ENCODE assay signal across 8 cellular contexts in genomic region chr19:57499680-57500395, GRCh38. TPM values are rescaled to one million over a fixed set of nuclear protein-coding genes. Genes with fewer than 3 reads are reported as not detected.
DNase-seq lines count a peak whose midpoint lies in the region; ATAC-seq, FAIRE-seq and TF ChIP-seq lines count a peak whose summit lies in the region.
"Not testable (repeated sequence)": the region's sequence is repeated elsewhere in the genome, so short reads cannot be mapped to it uniquely, and the experiment has no call there.

TSS of gene ZNF773 (plus strand) at chr19:57499938. CDS start at chr19:57500081, 143 bp downstream.

- H4K91ac ChIP-seq in H1 (replicated peaks; ENCODE audit: insufficient read length, low read length) = not testable (repeated sequence)
- peak within 1 kb of the TSS; percentile 52 for H4K91ac ChIP-seq in mesenchymal stem cell (ENCODE audit: low read length)

- not testable (repeated sequence) for H3K9me3 ChIP-seq in CD4-positive, alpha-beta memory T cell (ENCODE audit: control insufficient read depth in 1 of 2, low read length in 2 of 2); H1 (ENCODE audit: insufficient read depth in 2 of 2, low read depth in 1 of 2, low read length in 1 of 2); mesenchymal stem cell (ENCODE audit: control insufficient read depth, low read length)

- CTCF ChIA-PET in CD4-positive, alpha-beta memory T cell (lab: Charles Lee; ENCODE audit: partially characterized antibody) = interaction anchor here (1.0 kb wide), 1 partner anchor 13 kb away, joined by 3 read pairs; no protein-coding TSS in a partner anchor
- CTCF ChIA-PET in H1 (lab: Charles Lee; ENCODE audit: partially characterized antibody) = not testable (repeated sequence)

- H3K4me1 Mint-ChIP-seq in CD4-positive, alpha-beta memory T cell = peaks cover 20 to 34% (median 23%) of the 10 kb centered on the region in 4 donors

- H3K4me2 ChIP-seq in H1 (ENCODE audit: insufficient read depth in 1 of 2, low read depth in 2 of 2, low read length in 2 of 2) = peak within 1 kb of the TSS; percentile 60 to 70
- H3K4me2 ChIP-seq in mesenchymal stem cell (ENCODE audit: low read length, poor library complexity, severe bottlenecking) = peak within 1 kb of the TSS; percentile 75

- not testable (repeated sequence) for H2BK20ac ChIP-seq in H1 (ENCODE audit: low read length)

- not testable (repeated sequence) for H2BK120ac ChIP-seq in H1 (replicated peaks; ENCODE audit: low read depth, low read length)
- H2BK120ac ChIP-seq in mesenchymal stem cell (ENCODE audit: low read depth, low read length) = peak within 1 kb of the TSS; percentile 19

- WGBS in H1 (ENCODE audit: extremely low coverage in 1 of 2, insufficient coverage in 1 of 2, insufficient read length in 1 of 2, insufficient replicate concordance in 2 of 2, low coverage in 1 of 2, low lambda C conversion rate in 2 of 2, missing lambda C conversion rate in 1 of 2), 2 experiments = 4 to 100% methylated on average over 2 to 41 of the region's 69 CpGs
- under 1% methylated on average over 40 of the region's 69 CpGs for WGBS in mesenchymal stem cell

- not testable (repeated sequence) for H3K4me1 ChIP-seq in CD4-positive, alpha-beta memory T cell (ENCODE audit: insufficient read depth, low read length); H1 (replicated peaks in 1 of 4; ENCODE audit: control insufficient read depth in 3 of 4, insufficient read depth in 4 of 4, low read length in 3 of 4); mesenchymal stem cell (ENCODE audit: control insufficient read depth, insufficient read depth, low read depth, low read length)

- not testable (repeated sequence) for H3K14ac ChIP-seq in H1 (ENCODE audit: insufficient read length)
- H3K14ac ChIP-seq in mesenchymal stem cell (ENCODE audit: low read length in 2 of 2) = peak within 1 kb of the TSS in 1 of 2 experiments; percentile 97

- not testable (repeated sequence) for H2BK12ac ChIP-seq in H1 (ENCODE audit: low read depth, low read length); mesenchymal stem cell (ENCODE audit: low read length in 2 of 2)

- intact Hi-C loops in CD4-positive, alpha-beta memory T cell (cut with micrococcal nuclease) = loop anchor here (1.0 kb wide), 4 partner anchors 13 to 65 kb away; partner anchors contain the start of genes ZNF419, ZNF549, ZNF550 and ZNF749

- H3K79me2 ChIP-seq in H1 (ENCODE audit: control insufficient read depth in 1 of 2, insufficient read depth in 2 of 2, low read length in 2 of 2) = peaks cover 3 to 23% of the 10 kb centered on the region in 2 experiments; a peak in 3 of 4 replicates

- not testable (repeated sequence) for H3K23me2 ChIP-seq in H1 (ENCODE audit: low read depth, low read length)

- H3K4me3 ChIP-seq in CD4-positive, alpha-beta memory T cell (ENCODE audit: low read length in 2 of 2) = peak within 1 kb of the TSS; percentile 39 to 45
- peak within 1 kb of the TSS; percentile 55 to 85 (median 69) for H3K4me3 ChIP-seq in H1 (ENCODE audit: extremely low read depth in 1 of 4, insufficient read depth in 2 of 4, low read depth in 3 of 4, low read length in 4 of 4)
- peak within 1 kb of the TSS; percentile 82 to 86 for H3K4me3 ChIP-seq in mesenchymal stem cell (ENCODE audit: insufficient read depth in 1 of 2, low read depth in 1 of 2, low read length in 2 of 2)

- not testable (repeated sequence) for H3K4ac ChIP-seq in H1 (replicated peaks; ENCODE audit: insufficient read length, low read depth, low read length)
- peak within 1 kb of the TSS; percentile 90 to 94 for H3K4ac ChIP-seq in mesenchymal stem cell (ENCODE audit: low read depth in 1 of 2, low read length in 2 of 2)

- TF ChIP-seq POLR2A in H1 (IDR thresholded peaks at IDR 0.05; ENCODE audit: control extremely low read depth in 1 of 2, low read depth in 2 of 2, low read length in 2 of 2) = peak; percentile 73 to 84

- not testable (repeated sequence) for H2AK5ac ChIP-seq in H1 (ENCODE audit: low read depth, low read length); mesenchymal stem cell (ENCODE audit: low read length, severe bottlenecking)

- not testable (repeated sequence) for H4K5ac ChIP-seq in H1 (ENCODE audit: insufficient read length, low read depth, low read length)

- FAIRE-seq in H1 (lab: Jason Lieb, UNC) = peak; percentile 62

- H3K27ac ChIP-seq in CD4-positive, alpha-beta memory T cell (ENCODE audit: low read depth, low read length) = peak within 1 kb of the TSS; percentile 60
- not testable (repeated sequence) for H3K27ac ChIP-seq in H1 (ENCODE audit: low read depth, low read length); mesenchymal stem cell (ENCODE audit: low read length, poor library complexity, severe bottlenecking)

- peak; percentile 92 to 96 (median 96) for DNase-seq in CD4-positive, alpha-beta memory T cell
- DNase-seq in HPDE6-E6E7 (ENCODE audit: extremely low spot score) (peak; percentile 90), NK-92 (lab: John Stamatoyannopoulos, UW; ENCODE audit: unreplicated experiment) (peak; percentile 45), H1 (ENCODE audit: low read depth in 1 of 2, low spot score in 2 of 2) (peak; percentile 79 to 95), mesenchymal stem cell (peak; percentile 95)
- DNase-seq in activated CD8-positive, alpha-beta memory T cell treated with anti-CD3 and anti-CD28 coated beads for 1 hour (ENCODE audit: extremely low read depth in 1 of 2, low read depth in 1 of 2) = peak; percentile 89 to 96
- DNase-seq in stimulated activated CD8-positive, alpha-beta memory T cell treated with anti-CD3 and anti-CD28 coated beads, Interleukin-12 subunit alpha, Interleukin-12 subunit beta, amount 100 ng/mL, for 1 hour (ENCODE audit: low read depth) = peak; percentile 94

- not testable (repeated sequence) for H3K27me3 Mint-ChIP-seq in CD4-positive, alpha-beta memory T cell

- H4K20me1 ChIP-seq in H1 (replicated peaks in 1 of 2; ENCODE audit: control insufficient read depth in 1 of 2, insufficient read depth in 2 of 2, low read length in 2 of 2) = not testable (repeated sequence)

- not testable (repeated sequence) for TF ChIP-seq CTCF in H1 (IDR thresholded peaks at IDR 0.05; ENCODE audit: control extremely low read depth in 1 of 3, insufficient read depth in 1 of 3, low read depth in 1 of 3, low read length in 3 of 3)

- ATAC-seq in GM19463 (IDR thresholded peaks at IDR 0.05; ENCODE audit: unreplicated experiment) = peak; percentile 100

- H2BK5ac ChIP-seq in H1 (ENCODE audit: low read depth, low read length) = not testable (repeated sequence)
- peak within 1 kb of the TSS; percentile 4 for H2BK5ac ChIP-seq in mesenchymal stem cell (ENCODE audit: low read depth, low read length, poor library complexity, severe bottlenecking)

- peak within 1 kb of the TSS; percentile 61 to 94 (median 89) for H3K27ac Mint-ChIP-seq in CD4-positive, alpha-beta memory T cell

- not testable (repeated sequence) for H2BK15ac ChIP-seq in H1 (ENCODE audit: low read length)
- H2BK15ac ChIP-seq in mesenchymal stem cell (ENCODE audit: low read depth, poor library complexity, severe bottlenecking) = peak within 1 kb of the TSS; percentile 83

- POLR2A ChIA-PET in CD4-positive, alpha-beta memory T cell (lab: Charles Lee; ENCODE audit: partially characterized antibody) = interaction anchor here (0.9 to 1.1 kb wide), 7 partner anchors 12 to 651 kb away, joined by 3 to 6 read pairs (median 3); partner anchors contain the start of genes ZNF329, ZNF419, ZNF749 and ZNF772
- POLR2A ChIA-PET in H1 (lab: Charles Lee; ENCODE audit: partially characterized antibody) = interaction anchor here (0.8 to 1.0 kb wide), 2 partner anchors 12 to 59 kb away, joined by 3 read pairs; partner anchors contain the start of gene ZNF419

- peak within 1 kb of the TSS; percentile 65 to 88 (median 82) for H3K4me3 Mint-ChIP-seq in CD4-positive, alpha-beta memory T cell

- not testable (repeated sequence) for H3K36me3 ChIP-seq in CD4-positive, alpha-beta memory T cell (ENCODE audit: insufficient read depth, low read length); H1 (ENCODE audit: control insufficient read depth in 2 of 4, insufficient read depth in 4 of 4, low read length in 3 of 4)
- peaks cover 21 to 25% of the 10 kb centered on the region in 2 experiments for H3K36me3 ChIP-seq in mesenchymal stem cell (ENCODE audit: control insufficient read depth in 1 of 2, insufficient read depth in 2 of 2, low read depth in 1 of 2, low read length in 2 of 2)

- peaks cover 6 to 73% (median 65%) of the 10 kb centered on the region in 8 donors for H3K9me3 Mint-ChIP-seq in CD4-positive, alpha-beta memory T cell

- H3K9ac ChIP-seq in H1 (replicated peaks in 1 of 4; ENCODE audit: extremely low read depth in 1 of 4, low read depth in 3 of 4, low read length in 3 of 4) (peak within 1 kb of the TSS; percentile 60 to 74 (median 66); a peak in 6 of 7 replicates), mesenchymal stem cell (ENCODE audit: low read length) (peak within 1 kb of the TSS; percentile 92)

- H3K18ac ChIP-seq in H1 (ENCODE audit: extremely low read depth, low read length) = not testable (repeated sequence)
- peak within 1 kb of the TSS; percentile 89 to 91 for H3K18ac ChIP-seq in mesenchymal stem cell (ENCODE audit: low read depth in 1 of 2, low read length in 2 of 2)

- H3K79me1 ChIP-seq in H1 (ENCODE audit: low read depth, low read length) = not testable (repeated sequence)
- H3K79me1 ChIP-seq in mesenchymal stem cell (replicated peaks; ENCODE audit: low read length, poor library complexity, severe bottlenecking) = peaks cover 28% of the 10 kb centered on the region

- TF ChIP-seq EP300 in H1 (IDR thresholded peaks at IDR 0.05; ENCODE audit: borderline replicate concordance in 1 of 2, low read depth in 2 of 2, low read length in 2 of 2) = not testable (repeated sequence)

- not testable (repeated sequence) for H3K56ac ChIP-seq in H1 (replicated peaks; ENCODE audit: insufficient read length, low read depth, low read length)

- 0 out of 2 replicates have a peak within 1 kb of the TSS, but pooled peaks have one; percentile 77 for H2AFZ ChIP-seq in H1 (ENCODE audit: low read length)
- H2AFZ ChIP-seq in mesenchymal stem cell (ENCODE audit: low read depth, low read length) = peak within 1 kb of the TSS; percentile 88

- TF ChIP-seq RAD21 in H1 (IDR thresholded peaks at IDR 0.05 in 1 of 2, conservative IDR thresholded peaks at IDR 0.05 in 1 of 2; ENCODE audit: low read depth in 2 of 2, low read length in 2 of 2) = not testable (repeated sequence)

- H3K27me3 ChIP-seq in CD4-positive, alpha-beta memory T cell (ENCODE audit: insufficient read depth, low read length); H1 (replicated peaks in 1 of 4; ENCODE audit: control insufficient read depth in 3 of 4, extremely low read depth in 1 of 4, insufficient read depth in 3 of 4, low read length in 3 of 4); mesenchymal stem cell (ENCODE audit: control insufficient read depth in 1 of 2, insufficient read depth in 1 of 2, low read length in 2 of 2): not testable (repeated sequence)

- not testable (repeated sequence) for H3K23ac ChIP-seq in H1 (ENCODE audit: insufficient read length); mesenchymal stem cell (ENCODE audit: low read length in 2 of 2)

- H3K36me3 Mint-ChIP-seq in CD4-positive, alpha-beta memory T cell = peaks cover 56% of the 10 kb centered on the region in 2 donors

- H4K8ac ChIP-seq in H1 (ENCODE audit: extremely low read depth, insufficient read depth, low read length) = peak within 1 kb of the TSS; percentile 75; the same call in 1 of the 2 replicates
- H4K8ac ChIP-seq in mesenchymal stem cell (ENCODE audit: low read length) = peak within 1 kb of the TSS; percentile 95

RNA-seq across cellular contexts. Expression of gene ZNF773, which starts in this region (rescaled TPM):
- 10 to 100 TPM; 25.3 to 28.7 TPM for total RNA-seq in CD4-positive, alpha-beta memory T cell
- polyA plus RNA-seq in CD4-positive, alpha-beta memory T cell = 10 to 100 TPM in 1 of 2 donors, 1 to 10 TPM in 1; 5.2 to 15.2 TPM
- total RNA-seq in H1 (2021; fragmentation: NEBNext Ultra II Directional; extraction: Animal tissue kit (Norgen Biotek cat#: 25700)) = 8.3 and 9.0 TPM in 2 replicates
- 4.2 and 5.6 TPM in 2 replicates for polyA plus RNA-seq in H1 (2011; rRNA removed)
- 5.9 TPM for polyA plus RNA-seq in H1 (2011; cell fraction: cytosol; rRNA removed)
- polyA plus RNA-seq in H1 (2011; cell fraction: nucleus; rRNA removed) = 6.3 TPM
- 4.3 to 7.0 TPM (median 5.3 TPM) in 4 replicates for polyA plus RNA-seq in H1 (2012, experiment 1 of 2)
- 1.4 TPM for polyA plus RNA-seq in H1 (2012, experiment 2 of 2)
- 4.5 TPM for polyA plus RNA-seq in H1 (2013, experiment 1 of 2)
- polyA plus RNA-seq in H1 (2013, experiment 2 of 2) = 4.8 TPM
- polyA minus RNA-seq in H1 (2011; rRNA and poly(A)+ RNA removed) = 11.7 and 12.2 TPM in 2 replicates
- polyA minus RNA-seq in H1 (2011; cell fraction: cytosol; rRNA and poly(A)+ RNA removed) = 3.0 TPM
- 13.8 TPM for polyA minus RNA-seq in H1 (2011; cell fraction: nucleus; rRNA and poly(A)+ RNA removed)
- polyA plus RNA-seq in mesenchymal stem cell (2013, experiment 1 of 2) = 5.2 TPM
- polyA plus RNA-seq in mesenchymal stem cell (2013, experiment 2 of 2) = 4.7 TPM

Comparison
In these comparisons a context has a peak if more than half of its experiments do, and no peak if none do; other contexts are left out.
1. DNase-seq: peak in every context shown above with its lines; median percentile 96 in CD4-positive, alpha-beta memory T cell; 95 in mesenchymal stem cell; 94 in stimulated activated CD8-positive, alpha-beta memory T cell treated with anti-CD3 and anti-CD28 coated beads, Interleukin-12 subunit alpha, Interleukin-12 subunit beta, amount 100 ng/mL, for 1 hour; 92 in activated CD8-positive, alpha-beta memory T cell treated with anti-CD3 and anti-CD28 coated beads for 1 hour; 90 in HPDE6-E6E7; 87 in H1; 45 in NK-92.